In the genomic region with DNA sequence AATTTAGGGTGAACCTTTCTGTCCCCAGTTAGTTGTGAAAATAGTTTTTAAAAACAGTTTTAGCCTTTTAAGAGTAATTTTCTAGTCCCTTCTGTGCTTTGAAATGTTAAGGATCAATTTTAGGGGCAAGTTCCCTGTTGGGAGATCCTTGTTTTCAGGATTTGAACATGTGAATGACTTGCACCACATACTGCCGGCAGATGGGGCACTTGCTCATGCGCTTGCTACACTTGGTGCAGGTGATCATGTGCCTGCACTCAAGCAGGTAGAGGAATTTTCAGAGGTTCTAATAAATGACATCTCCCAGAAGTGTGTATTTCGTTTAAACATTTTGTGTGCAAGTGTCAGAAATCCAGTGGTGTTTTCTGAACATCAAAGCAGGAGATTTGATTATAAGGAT, we compare ENCODE assay signal across 8 cellular contexts.
A peak's percentile ranks its signal among the peaks of the same experiment; 100 is the strongest.
DNase-seq lines count a peak whose midpoint lies in the region; ATAC-seq and TF ChIP-seq lines count a peak whose summit lies in the region.

No MANE protein-coding gene starts in this region.

- no peak overlapping the region for H4K8ac ChIP-seq in mesendoderm (ENCODE audit: low read depth, low read length)

- no peak overlapping the region for H2BK120ac ChIP-seq in mesendoderm (ENCODE audit: low read depth, low read length)

- no peak overlapping the region for H2AK5ac ChIP-seq in mesendoderm (ENCODE audit: low read length)

- H3K4ac ChIP-seq in mesendoderm (ENCODE audit: low read depth, low read length): no peak overlapping the region

- no peak overlapping the region for H2BK15ac ChIP-seq in mesendoderm (replicated peaks; ENCODE audit: low read depth)

- H3K79me1 ChIP-seq in mesendoderm (ENCODE audit: low read length): no peaks in the 10 kb centered on the region

- no peak overlapping the region for H3K23ac ChIP-seq in mesendoderm (ENCODE audit: low read length)

- DNase-seq in GM10266 (ENCODE audit: extremely low spot score) (no peak), HAP-1 (ENCODE audit: low spot score in 2 of 2) (peak; percentile 31 to 67), astrocyte of the hippocampus (ENCODE audit: low read depth, low spot score) (peak; percentile 8), mesendoderm (peak; percentile 37), COR-L47 (lab: John Stamatoyannopoulos, UW) (no peak)

- no peaks in the 10 kb centered on the region for H3K9me3 ChIP-seq in HAP-1

- no peaks in the 10 kb centered on the region for H3K4me1 ChIP-seq in HAP-1
- no peaks in the 10 kb centered on the region for H3K4me1 ChIP-seq in mesendoderm (ENCODE audit: control insufficient read depth, low read depth, low read length)

- H3K4me2 ChIP-seq in mesendoderm (ENCODE audit: low read length): no peak overlapping the region

- no peak overlapping the region for H3K9ac ChIP-seq in mesendoderm (ENCODE audit: low read length)

- H3K27me3 ChIP-seq in HAP-1 (ENCODE audit: low read depth): no peaks in the 10 kb centered on the region
- no peaks in the 10 kb centered on the region for H3K27me3 ChIP-seq in mesendoderm (ENCODE audit: insufficient read depth, low read length, poor library complexity)

- no peak overlapping the region for H3K18ac ChIP-seq in mesendoderm (ENCODE audit: low read length)

- H4K5ac ChIP-seq in mesendoderm (ENCODE audit: low read length): no peak overlapping the region

- in situ Hi-C loops in HAP-1 (cut with MboI; ENCODE audit: low sequenced_read_pairs): no loop called here

- peak; percentile 55 for TF ChIP-seq CTCF in GM10266 (IDR thresholded peaks at IDR 0.05; ENCODE audit: control insufficient read depth, insufficient read depth, low read depth, missing control alignments)

- no peak overlapping the region for H3K4me3 ChIP-seq in HAP-1
- no peak overlapping the region for H3K4me3 ChIP-seq in mesendoderm (ENCODE audit: low read length)

- WGBS in mesendoderm (ENCODE audit: extremely low coverage, insufficient coverage, low lambda C conversion rate): no CpG with 5 or more reads among the region's 3 CpGs

- H3K27ac ChIP-seq in mesendoderm (ENCODE audit: low read depth, low read length): no peak overlapping the region

- H2BK5ac ChIP-seq in mesendoderm (ENCODE audit: low read length): no peak overlapping the region

- H3K36me3 ChIP-seq in HAP-1 (replicated peaks) (no peaks in the 10 kb centered on the region), mesendoderm (ENCODE audit: control insufficient read depth, insufficient read depth, low read length) (no peaks in the 10 kb centered on the region)

- H3K56ac ChIP-seq in mesendoderm (ENCODE audit: low read length): no peak overlapping the region

- H3K79me2 ChIP-seq in mesendoderm (ENCODE audit: control insufficient read depth, insufficient read depth, low read length): no peaks in the 10 kb centered on the region

- ATAC-seq in GM19455 (IDR thresholded peaks at IDR 0.05; ENCODE audit: unreplicated experiment) (no peak), HG03045 (IDR thresholded peaks at IDR 0.05; ENCODE audit: unreplicated experiment) (no peak), HG03025 (IDR thresholded peaks at IDR 0.05; ENCODE audit: low FRiP score, unreplicated experiment) (no peak)

Comparison
In these comparisons a context has a peak if more than half of its experiments do, and no peak if none do; other contexts are left out.
1. DNase-seq: peak in HAP-1 (2 of 2), astrocyte of the hippocampus (single experiment) and mesendoderm (single experiment); none in GM10266 (single experiment) and COR-L47 (single experiment).